17 cellular contexts compared by ENCODE assay signal in genomic region chr2:171018522-171018921, GRCh38.
DNase-seq lines count a peak whose midpoint lies in the region; ATAC-seq and TF ChIP-seq lines count a peak whose summit lies in the region.
"Had no signal": no experiment of that assay in that cellular context is flagged by ENCODE, and none has a peak within 500 bp of the region (broad histone marks: within the 10 kb centered on the region; RNA-seq: fewer than 3 reads in every experiment).

No MANE protein-coding gene starts in this region.

- no peak overlapping the region for H3K27ac ChIP-seq in dorsolateral prefrontal cortex
- H3K27ac ChIP-seq: KMS-11, lower lobe of right lung, psoas muscle, thoracic aorta, WERI-Rb-1 had no signal

- no peak overlapping the region for H3K4me3 ChIP-seq in dorsolateral prefrontal cortex
- H3K4me3 ChIP-seq: lower lobe of right lung, psoas muscle, thoracic aorta had no signal

- no peak overlapping the region for H3K4me3 Mint-ChIP-seq in activated CD8-positive, alpha-beta T cell treated with anti-CD3 and anti-CD28 coated beads for 36 hours
- no peak overlapping the region for H3K4me3 Mint-ChIP-seq in activated CD8-positive, alpha-beta T cell treated with anti-CD3 and anti-CD28 coated beads, Interleukin-2, amount 10 ng/mL, durations not matched to agents 7 days and 5 days
- H3K4me3 Mint-ChIP-seq in memory B cell = no peak overlapping the region
- H3K4me3 Mint-ChIP-seq: activated naive CD8-positive, alpha-beta T cell treated with anti-CD3 and anti-CD28 coated beads, Interleukin-2, amount 10 ng/mL, durations not matched to agents 7 days and 5 days had no signal

- CTCF ChIA-PET in activated CD8-positive, alpha-beta T cell treated with anti-CD3 and anti-CD28 coated beads for 36 hours (lab: Charles Lee) = no interaction called here
- CTCF ChIA-PET in activated CD8-positive, alpha-beta T cell treated with anti-CD3 and anti-CD28 coated beads, Interleukin-2, amount 10 ng/mL, durations not matched to agents 7 days and 5 days (lab: Charles Lee) = no interaction called here

- POLR2A ChIA-PET in activated CD8-positive, alpha-beta T cell treated with anti-CD3 and anti-CD28 coated beads for 36 hours (lab: Charles Lee) = no interaction called here
- POLR2A ChIA-PET in activated CD8-positive, alpha-beta T cell treated with anti-CD3 and anti-CD28 coated beads, Interleukin-2, amount 10 ng/mL, durations not matched to agents 7 days and 5 days (lab: Charles Lee) = no interaction called here

- ATAC-seq in activated CD8-positive, alpha-beta T cell treated with anti-CD3 and anti-CD28 coated beads for 36 hours = peak; percentile 82
- ATAC-seq in activated CD8-positive, alpha-beta T cell treated with anti-CD3 and anti-CD28 coated beads, Interleukin-2, amount 10 ng/mL, durations not matched to agents 7 days and 5 days = no peak
- ATAC-seq in GM21367 (IDR thresholded peaks at IDR 0.05; ENCODE audit: unreplicated experiment) (peak; percentile 55), HG03095 (IDR thresholded peaks at IDR 0.05; ENCODE audit: unreplicated experiment) (peak; percentile 85), memory B cell (ENCODE audit: low read depth) (no peak)
- ATAC-seq: lower lobe of right lung, psoas muscle had no signal

- TF ChIP-seq CTCF in activated CD8-positive, alpha-beta T cell treated with anti-CD3 and anti-CD28 coated beads for 36 hours (IDR thresholded peaks at IDR 0.05) = no peak
- no peak for TF ChIP-seq CTCF in dorsolateral prefrontal cortex (IDR thresholded peaks at IDR 0.05 in 54 of 56, conservative IDR thresholded peaks at IDR 0.05 in 2 of 56; ENCODE audit: low read depth in 1 of 56, partially characterized antibody in 56 of 56)

- peaks cover 33% of the 10 kb centered on the region for H3K36me3 Mint-ChIP-seq in activated CD8-positive, alpha-beta T cell treated with anti-CD3 and anti-CD28 coated beads for 36 hours (ENCODE audit: low read depth)
- peaks cover 44% of the 10 kb centered on the region for H3K36me3 Mint-ChIP-seq in activated CD8-positive, alpha-beta T cell treated with anti-CD3 and anti-CD28 coated beads, Interleukin-2, amount 10 ng/mL, durations not matched to agents 7 days and 5 days (ENCODE audit: low read depth)
- H3K36me3 Mint-ChIP-seq in memory B cell = peaks cover 22% of the 10 kb centered on the region

- peak overlapping the region; percentile 44 for H3K27ac Mint-ChIP-seq in activated CD8-positive, alpha-beta T cell treated with anti-CD3 and anti-CD28 coated beads for 36 hours
- H3K27ac Mint-ChIP-seq in activated CD8-positive, alpha-beta T cell treated with anti-CD3 and anti-CD28 coated beads, Interleukin-2, amount 10 ng/mL, durations not matched to agents 7 days and 5 days = no peak overlapping the region
- H3K27ac Mint-ChIP-seq in memory B cell = peak overlapping the region; percentile 65
- H3K27ac Mint-ChIP-seq: activated naive CD8-positive, alpha-beta T cell treated with anti-CD3 and anti-CD28 coated beads, Interleukin-2, amount 10 ng/mL, durations not matched to agents 7 days and 5 days had no signal

- H3K9me3 Mint-ChIP-seq in activated CD8-positive, alpha-beta T cell treated with anti-CD3 and anti-CD28 coated beads for 36 hours = no peaks in the 10 kb centered on the region
- no peaks in the 10 kb centered on the region for H3K9me3 Mint-ChIP-seq in activated CD8-positive, alpha-beta T cell treated with anti-CD3 and anti-CD28 coated beads, Interleukin-2, amount 10 ng/mL, durations not matched to agents 7 days and 5 days (ENCODE audit: insufficient read depth)
- H3K9me3 Mint-ChIP-seq in memory B cell = no peaks in the 10 kb centered on the region
- H3K9me3 Mint-ChIP-seq: activated naive CD8-positive, alpha-beta T cell treated with anti-CD3 and anti-CD28 coated beads, Interleukin-2, amount 10 ng/mL, durations not matched to agents 7 days and 5 days had no signal

- no peaks in the 10 kb centered on the region for H3K27me3 ChIP-seq in dorsolateral prefrontal cortex

- intact Hi-C loops in activated CD8-positive, alpha-beta T cell treated with anti-CD3 and anti-CD28 coated beads for 36 hours (cut with micrococcal nuclease) = no loop called here
- intact Hi-C loops in dorsolateral prefrontal cortex (cut with DNase I) = no loop called here

- TF ChIP-seq POLR2A in erythroblast (IDR thresholded peaks at IDR 0.05; ENCODE audit: low read length) = no peak

- H3K27me3 Mint-ChIP-seq in activated CD8-positive, alpha-beta T cell treated with anti-CD3 and anti-CD28 coated beads for 36 hours = no peaks in the 10 kb centered on the region
- no peaks in the 10 kb centered on the region for H3K27me3 Mint-ChIP-seq in activated CD8-positive, alpha-beta T cell treated with anti-CD3 and anti-CD28 coated beads, Interleukin-2, amount 10 ng/mL, durations not matched to agents 7 days and 5 days (ENCODE audit: low read depth)
- H3K27me3 Mint-ChIP-seq in memory B cell = no peaks in the 10 kb centered on the region
- H3K27me3 Mint-ChIP-seq: activated naive CD8-positive, alpha-beta T cell treated with anti-CD3 and anti-CD28 coated beads, Interleukin-2, amount 10 ng/mL, durations not matched to agents 7 days and 5 days had no signal

- DNase-seq in activated CD8-positive, alpha-beta T cell treated with anti-CD3 and anti-CD28 coated beads for 36 hours = no peak
- no peak for DNase-seq in activated CD8-positive, alpha-beta T cell treated with anti-CD3 and anti-CD28 coated beads, Interleukin-2, amount 10 ng/mL, durations not matched to agents 7 days and 5 days
- no peak for DNase-seq in memory B cell (ENCODE audit: low spot score in 2 of 2)
- no peak for DNase-seq in COLO668 (lab: John Stamatoyannopoulos, UW; ENCODE audit: unreplicated experiment)
- DNase-seq in erythroblast (lab: John Stamatoyannopoulos, UW) = no peak
- DNase-seq in dorsolateral prefrontal cortex = no peak
- DNase-seq: ACHN; activated naive CD8-positive, alpha-beta T cell treated with anti-CD3 and anti-CD28 coated beads, Interleukin-2, amount 10 ng/mL, durations not matched to agents 7 days and 5 days; lower lobe of right lung; NCI-H446; psoas muscle; stimulated activated CD4-positive, alpha-beta T cell treated with anti-CD3 and anti-CD28 coated beads, Interleukin-4, amount 100 ng/mL, for 4 hours; WERI-Rb-1 had no signal

- H3K4me1 Mint-ChIP-seq in activated CD8-positive, alpha-beta T cell treated with anti-CD3 and anti-CD28 coated beads for 36 hours (ENCODE audit: low read depth) = peaks cover 28% of the 10 kb centered on the region
- peaks cover 2% of the 10 kb centered on the region for H3K4me1 Mint-ChIP-seq in activated CD8-positive, alpha-beta T cell treated with anti-CD3 and anti-CD28 coated beads, Interleukin-2, amount 10 ng/mL, durations not matched to agents 7 days and 5 days (ENCODE audit: low read depth)
- H3K4me1 Mint-ChIP-seq in memory B cell = no peaks in the 10 kb centered on the region

Comparison
In these comparisons a context has a peak if more than half of its experiments do, and no peak if none do; other contexts are left out.
1. ATAC-seq: peak in activated CD8-positive, alpha-beta T cell treated with anti-CD3 and anti-CD28 coated beads for 36 hours (single experiment), GM21367 (single experiment) and HG03095 (single experiment); none in activated CD8-positive, alpha-beta T cell treated with anti-CD3 and anti-CD28 coated beads, Interleukin-2, amount 10 ng/mL, durations not matched to agents 7 days and 5 days (single experiment) and memory B cell (single experiment).